In genomic region chr6:11514672-11515071, GRCh38 we compare ENCODE assay signal across 10 cellular contexts. TPM values are rescaled to one million over a fixed set of nuclear protein-coding genes. Genes with fewer than 3 reads are reported as not detected.
DNase-seq lines count a peak whose midpoint lies in the region; ATAC-seq, FAIRE-seq and TF ChIP-seq lines count a peak whose summit lies in the region.
"Had no signal": no experiment of that assay in that cellular context is flagged by ENCODE, and none has a peak within 500 bp of the region (broad histone marks: within the 10 kb centered on the region; RNA-seq: fewer than 3 reads in every experiment).

No MANE protein-coding gene starts in this region.

- intact Hi-C loops in prostate gland (cut with DNase I), result no loop called here

- CTCF ChIA-PET in H1 (lab: Charles Lee; ENCODE audit: partially characterized antibody), result interaction anchor here (1.3 to 2.0 kb wide), 2 partner anchors 19 to 60 kb away, joined by 8 to 9 read pairs; no protein-coding TSS in a partner anchor

- no peaks in the 10 kb centered on the region for H3K79me1 ChIP-seq in H1 (ENCODE audit: low read depth, low read length)

- H3K36me3 Mint-ChIP-seq in activated T-helper 17 cell treated with anti-CD3 and anti-CD28 coated beads, Interleukin-2, amount 50 U/mL, for 72 hours (ENCODE audit: low read depth), result no peaks in the 10 kb centered on the region

- POLR2A ChIA-PET in H1 (lab: Charles Lee; ENCODE audit: partially characterized antibody), result no interaction called here

- no peaks in the 10 kb centered on the region for H3K9me3 ChIP-seq in H1 (ENCODE audit: insufficient read depth in 2 of 2, low read depth in 1 of 2, low read length in 1 of 2)
- H3K9me3 ChIP-seq in prostate gland, result no peaks in the 10 kb centered on the region

- TF ChIP-seq RAD21 in H1 (IDR thresholded peaks at IDR 0.05 in 1 of 2, conservative IDR thresholded peaks at IDR 0.05 in 1 of 2; ENCODE audit: low read depth in 2 of 2, low read length in 2 of 2), result no peak

- H4K5ac ChIP-seq in H1 (ENCODE audit: insufficient read length, low read depth, low read length), result no peak overlapping the region

- TF ChIP-seq POLR2A in H1 (IDR thresholded peaks at IDR 0.05; ENCODE audit: control extremely low read depth in 1 of 2, low read depth in 2 of 2, low read length in 2 of 2) (no peak), prostate gland (IDR thresholded peaks at IDR 0.05) (no peak)

- H3K4me3 Mint-ChIP-seq in activated T-helper 17 cell treated with anti-CD3 and anti-CD28 coated beads, Interleukin-2, amount 50 U/mL, for 72 hours, result no peak overlapping the region

- H4K91ac ChIP-seq in H1 (replicated peaks; ENCODE audit: insufficient read length, low read length), result no peak overlapping the region

- DNase-seq in H1 (ENCODE audit: low read depth in 1 of 2, low spot score in 2 of 2) (no peak), NCI-H1694 treated with DMSO at 0.1 percent for 48 hours (lab: John Stamatoyannopoulos, UW) (no peak), dermis blood vessel endothelial cell (no peak), prostate gland (ENCODE audit: low spot score) (no peak)
- DNase-seq: MG63, T-helper 9 cell had no signal

- no peaks in the 10 kb centered on the region for H3K79me2 ChIP-seq in H1 (ENCODE audit: control insufficient read depth in 1 of 2, insufficient read depth in 2 of 2, low read length in 2 of 2)

- H3K27ac ChIP-seq in H1 (ENCODE audit: low read depth, low read length) (no peak overlapping the region), prostate gland (no peak overlapping the region)

- no peak overlapping the region for H2BK5ac ChIP-seq in H1 (ENCODE audit: low read depth, low read length)

- TF ChIP-seq CTCF in H1 (IDR thresholded peaks at IDR 0.05; ENCODE audit: control extremely low read depth in 1 of 3, insufficient read depth in 1 of 3, low read depth in 1 of 3, low read length in 3 of 3), result no peak
- no peak for TF ChIP-seq CTCF in prostate gland (IDR thresholded peaks at IDR 0.05)

- peaks cover 11% of the 10 kb centered on the region for H3K27me3 Mint-ChIP-seq in activated T-helper 17 cell treated with anti-CD3 and anti-CD28 coated beads, Interleukin-2, amount 50 U/mL, for 72 hours

- no peak overlapping the region for H3K27ac Mint-ChIP-seq in activated T-helper 17 cell treated with anti-CD3 and anti-CD28 coated beads, Interleukin-2, amount 50 U/mL, for 72 hours

- no peak overlapping the region for H3K4me2 ChIP-seq in H1 (ENCODE audit: insufficient read depth in 1 of 2, low read depth in 2 of 2, low read length in 2 of 2)

- no peak for FAIRE-seq in H1 (lab: Jason Lieb, UNC)

- no peak overlapping the region for H2AK5ac ChIP-seq in H1 (ENCODE audit: low read depth, low read length)

- H3K23ac ChIP-seq in H1 (ENCODE audit: insufficient read length), result no peak overlapping the region

- 88% methylated on average over 3 of the region's 3 CpGs; no CpG with 5 or more reads in 1 of the 2 experiments for WGBS in H1 (ENCODE audit: extremely low coverage in 1 of 2, insufficient coverage in 1 of 2, insufficient read length in 1 of 2, insufficient replicate concordance in 2 of 2, low coverage in 1 of 2, low lambda C conversion rate in 2 of 2, missing lambda C conversion rate in 1 of 2), 2 experiments
- WGBS in prostate gland, result 77% methylated on average over 3 of the region's 3 CpGs

- no peaks in the 10 kb centered on the region for H3K9me3 Mint-ChIP-seq in activated T-helper 17 cell treated with anti-CD3 and anti-CD28 coated beads, Interleukin-2, amount 50 U/mL, for 72 hours

- ATAC-seq in GM18909 (IDR thresholded peaks at IDR 0.05; ENCODE audit: poor library complexity, unreplicated experiment), result peak; percentile 82
- ATAC-seq in GM21723 (IDR thresholded peaks at IDR 0.05; ENCODE audit: unreplicated experiment), result peak; percentile 88
- ATAC-seq in HG03139 (IDR thresholded peaks at IDR 0.05; ENCODE audit: unreplicated experiment), result peak; percentile 86
- no peak for ATAC-seq in activated T-helper 17 cell treated with anti-CD3 and anti-CD28 coated beads, Interleukin-2, amount 50 U/mL, for 72 hours (replicated peaks)

- no peak overlapping the region for H2BK20ac ChIP-seq in H1 (ENCODE audit: low read length)

- H3K18ac ChIP-seq in H1 (ENCODE audit: extremely low read depth, low read length), result no peak overlapping the region

- H2BK15ac ChIP-seq in H1 (ENCODE audit: low read length), result no peak overlapping the region

- H3K4me1 ChIP-seq in H1 (replicated peaks in 1 of 4; ENCODE audit: control insufficient read depth in 3 of 4, insufficient read depth in 4 of 4, low read length in 3 of 4), result no peaks in the 10 kb centered on the region
- H3K4me1 ChIP-seq in prostate gland (replicated peaks), result no peaks in the 10 kb centered on the region

- no peaks in the 10 kb centered on the region for H4K20me1 ChIP-seq in H1 (replicated peaks in 1 of 2; ENCODE audit: control insufficient read depth in 1 of 2, insufficient read depth in 2 of 2, low read length in 2 of 2)

- no peak overlapping the region for H3K4ac ChIP-seq in H1 (replicated peaks; ENCODE audit: insufficient read length, low read depth, low read length)

- H3K14ac ChIP-seq in H1 (ENCODE audit: insufficient read length), result no peak overlapping the region

- H2BK120ac ChIP-seq in H1 (replicated peaks; ENCODE audit: low read depth, low read length), result no peak overlapping the region

- H4K8ac ChIP-seq in H1 (ENCODE audit: extremely low read depth, insufficient read depth, low read length), result no peak overlapping the region

- no peak overlapping the region for H3K4me3 ChIP-seq in H1 (ENCODE audit: extremely low read depth in 1 of 4, insufficient read depth in 2 of 4, low read depth in 3 of 4, low read length in 4 of 4)
- no peak overlapping the region for H3K4me3 ChIP-seq in prostate gland
- H3K4me3 ChIP-seq: MG63 had no signal

- no peaks in the 10 kb centered on the region for H3K23me2 ChIP-seq in H1 (ENCODE audit: low read depth, low read length)

- H3K4me1 Mint-ChIP-seq in activated T-helper 17 cell treated with anti-CD3 and anti-CD28 coated beads, Interleukin-2, amount 50 U/mL, for 72 hours, result no peaks in the 10 kb centered on the region

- no peaks in the 10 kb centered on the region for H3K27me3 ChIP-seq in H1 (replicated peaks in 1 of 4; ENCODE audit: control insufficient read depth in 3 of 4, extremely low read depth in 1 of 4, insufficient read depth in 3 of 4, low read length in 3 of 4)
- no peaks in the 10 kb centered on the region for H3K27me3 ChIP-seq in prostate gland (replicated peaks; ENCODE audit: insufficient read depth)
- H3K27me3 ChIP-seq: MG63 had no signal

- H2AFZ ChIP-seq in H1 (ENCODE audit: low read length), result peak overlapping the region; percentile 75

- H3K56ac ChIP-seq in H1 (replicated peaks; ENCODE audit: insufficient read length, low read depth, low read length), result no peak overlapping the region

- no peak overlapping the region for H2BK12ac ChIP-seq in H1 (ENCODE audit: low read depth, low read length)

- no peaks in the 10 kb centered on the region for H3K36me3 ChIP-seq in H1 (ENCODE audit: control insufficient read depth in 2 of 4, insufficient read depth in 4 of 4, low read length in 3 of 4)
- H3K36me3 ChIP-seq in prostate gland, result no peaks in the 10 kb centered on the region
- H3K36me3 ChIP-seq: MG63 had no signal

- no peak overlapping the region for H3K9ac ChIP-seq in H1 (replicated peaks in 1 of 4; ENCODE audit: extremely low read depth in 1 of 4, low read depth in 3 of 4, low read length in 3 of 4)

- TF ChIP-seq EP300 in H1 (IDR thresholded peaks at IDR 0.05; ENCODE audit: borderline replicate concordance in 1 of 2, low read depth in 2 of 2, low read length in 2 of 2), result no peak

TF ChIP-seq in H1, 55 proteins besides CTCF, POLR2A, EP300 and RAD21 (continues in another document):
- no peak for TF ChIP-seq BRCA1 (IDR thresholded peaks at IDR 0.05; ENCODE audit: low read depth, low read length)
- no peak for TF ChIP-seq PHF8 (conservative IDR thresholded peaks at IDR 0.05; ENCODE audit: low read depth, low read length)
- no peak for TF ChIP-seq POU5F1 (IDR thresholded peaks at IDR 0.05; ENCODE audit: low read depth, low read length)
- no peak for TF ChIP-seq ZNF274 (IDR thresholded peaks at IDR 0.05; ENCODE audit: borderline replicate concordance, extremely low read depth, low read length)
- no peak for TF ChIP-seq TCF12 (IDR thresholded peaks at IDR 0.05; ENCODE audit: low read depth, low read length)
- no peak for TF ChIP-seq SAP30 (IDR thresholded peaks at IDR 0.05; ENCODE audit: insufficient read depth, insufficient replicate concordance, low read length)
- no peak for TF ChIP-seq SUZ12 (IDR thresholded peaks at IDR 0.05; ENCODE audit: low read length)
- no peak for TF ChIP-seq TBP (IDR thresholded peaks at IDR 0.05; ENCODE audit: low read depth, low read length)
- no peak for TF ChIP-seq RNF2 (IDR thresholded peaks at IDR 0.05; ENCODE audit: borderline replicate concordance, low read depth, low read length, missing control alignments, poor library complexity, severe bottlenecking)
- TF ChIP-seq, protein P1, sequence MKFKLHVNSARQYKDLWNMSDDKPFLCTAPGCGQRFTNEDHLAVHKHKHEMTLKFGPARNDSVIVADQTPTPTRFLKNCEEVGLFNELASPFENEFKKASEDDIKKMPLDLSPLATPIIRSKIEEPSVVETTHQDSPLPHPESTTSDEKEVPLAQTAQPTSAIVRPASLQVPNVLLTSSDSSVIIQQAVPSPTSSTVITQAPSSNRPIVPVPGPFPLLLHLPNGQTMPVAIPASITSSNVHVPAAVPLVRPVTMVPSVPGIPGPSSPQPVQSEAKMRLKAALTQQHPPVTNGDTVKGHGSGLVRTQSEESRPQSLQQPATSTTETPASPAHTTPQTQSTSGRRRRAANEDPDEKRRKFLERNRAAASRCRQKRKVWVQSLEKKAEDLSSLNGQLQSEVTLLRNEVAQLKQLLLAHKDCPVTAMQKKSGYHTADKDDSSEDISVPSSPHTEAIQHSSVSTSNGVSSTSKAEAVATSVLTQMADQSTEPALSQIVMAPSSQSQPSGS (IDR thresholded peaks at IDR 0.05; ENCODE audit: low read length), result no peak
- no peak for TF ChIP-seq CHD1 (IDR thresholded peaks at IDR 0.05; ENCODE audit: low read depth, low read length)
- no peak for TF ChIP-seq SIX5 (IDR thresholded peaks at IDR 0.05; ENCODE audit: low read depth, low read length)
- no peak for TF ChIP-seq NRF1 (IDR thresholded peaks at IDR 0.05; ENCODE audit: low read depth, low read length)

RNA-seq across cellular contexts. Expression of gene TMEM170B, which starts 22.9 kb away (rescaled TPM):
- total RNA-seq in H1 (2021; fragmentation: NEBNext Ultra II Directional; extraction: Animal tissue kit (Norgen Biotek cat#: 25700)), result 3.9 and 4.3 TPM in 2 replicates
- polyA plus RNA-seq in H1 (2011; rRNA removed), result 0.63 and 0.80 TPM in 2 replicates
- 1.2 TPM for polyA plus RNA-seq in H1 (2011; cell fraction: cytosol; rRNA removed)
- 0.64 TPM for polyA plus RNA-seq in H1 (2011; cell fraction: nucleus; rRNA removed)
- polyA plus RNA-seq in H1 (2012, experiment 1 of 2), result 0.80 to 2.1 TPM (median 1.1 TPM) in 4 replicates
- 0.21 TPM for polyA plus RNA-seq in H1 (2012, experiment 2 of 2)
- 2.7 TPM for polyA plus RNA-seq in H1 (2013, experiment 1 of 2)
- 2.6 TPM for polyA plus RNA-seq in H1 (2013, experiment 2 of 2)
- 3.6 and 4.3 TPM in 2 replicates for polyA minus RNA-seq in H1 (2011; rRNA and poly(A)+ RNA removed)
- polyA minus RNA-seq in H1 (2011; cell fraction: cytosol; rRNA and poly(A)+ RNA removed), result 2.1 TPM
- 3.4 TPM for polyA minus RNA-seq in H1 (2011; cell fraction: nucleus; rRNA and poly(A)+ RNA removed)
- total RNA-seq in dermis blood vessel endothelial cell, result 2.4 and 4.1 TPM in 2 replicates
- 1 to 10 TPM; 2.7 to 5.7 TPM for total RNA-seq in prostate gland
- total RNA-seq in activated T-helper 17 cell treated with anti-CD3 and anti-CD28 coated beads, Interleukin-2, amount 50 U/mL, for 72 hours, result under 1 TPM; 0.69 TPM
